Comparison of ENCODE assay signal across 28 cellular contexts in the genomic region with DNA sequence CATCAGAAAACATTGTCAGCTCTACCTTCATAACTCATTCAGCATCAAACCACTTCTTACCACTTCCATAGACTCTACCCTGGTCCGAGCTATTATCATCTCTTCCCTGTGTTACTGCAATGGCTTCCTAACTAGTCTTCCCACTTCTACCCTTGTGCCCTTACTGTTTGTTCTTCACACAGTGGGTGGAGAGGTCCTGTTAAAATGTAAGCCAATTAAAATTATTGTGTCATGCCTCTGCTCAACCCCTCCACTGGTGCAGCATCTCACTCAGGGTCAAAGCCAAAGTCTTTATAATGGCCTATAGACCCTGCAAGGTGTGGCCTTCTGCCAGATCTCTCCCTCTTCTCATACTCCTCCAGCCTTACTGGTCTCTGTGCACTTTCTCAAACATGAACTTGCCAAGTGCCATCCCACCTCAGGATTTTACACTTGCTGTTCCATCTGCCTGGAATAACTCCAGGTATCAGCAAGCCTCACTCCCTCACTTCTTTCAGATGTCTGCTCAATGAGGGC.
"Had no signal": no experiment of that assay in that cellular context is flagged by ENCODE, and none has a peak within 500 bp of the region (broad histone marks: within the 10 kb centered on the region; RNA-seq: fewer than 3 reads in every experiment).

No MANE protein-coding gene starts in this region.

- H3K27ac ChIP-seq: ascending aorta, breast epithelium, cardiac muscle cell, esophagus muscularis mucosa, foreskin keratinocyte, gastrocnemius medialis, heart right ventricle had no signal

- H3K36me3 ChIP-seq: ascending aorta, breast epithelium, cardiac muscle cell, esophagus muscularis mucosa, gastrocnemius medialis, heart right ventricle had no signal

- H3K4me3 ChIP-seq: ascending aorta, breast epithelium, cardiac muscle cell, esophagus muscularis mucosa, gastrocnemius medialis, heart right ventricle had no signal

- DNase-seq: activated CD4-positive, alpha-beta memory T cell treated with anti-CD3 and anti-CD28 coated beads for 36 hours; activated CD4-positive, alpha-beta T cell treated with anti-CD3 and anti-CD28 coated beads for 36 hours; activated CD4-positive, alpha-beta T cell treated with anti-CD3 and anti-CD28 coated beads, Interleukin-2, amount 10 ng/mL, durations not matched to agents 24 days and 14 days; activated CD4-positive, CD25-positive, alpha-beta regulatory T cell; activated CD4-positive, CD25-positive, alpha-beta regulatory T cell treated with anti-CD3 and anti-CD28 coated beads, Interleukin-2, amount 50 U/mL, for 72 hours; activated CD8-positive, alpha-beta memory T cell treated with anti-CD3 and anti-CD28 coated beads, Interleukin-2, amount 10 ng/mL, durations not matched to agents 7 days and 5 days; activated CD8-positive, alpha-beta memory T cell treated with anti-CD3 and anti-CD28 coated beads, Interleukin-2, amount 50 U/mL, for 4 hours; activated CD8-positive, alpha-beta T cell treated with anti-CD3 and anti-CD28 coated beads, Interleukin-2, amount 10 ng/mL, durations not matched to agents 7 days and 5 days; activated effector memory CD4-positive, alpha-beta T cell treated with anti-CD3 and anti-CD28 coated beads, Interleukin-2, amount 50 U/mL, for 16 hours; activated naive CD4-positive, alpha-beta T cell treated with anti-CD3 and anti-CD28 coated beads for 36 hours; activated naive CD8-positive, alpha-beta T cell treated with anti-CD3 and anti-CD28 coated beads for 36 hours; activated T-cell treated with anti-CD3 and anti-CD28 coated beads, Interleukin-2, amount 50 U/mL, for 1 hour; activated T-cell treated with anti-CD3 and anti-CD28 coated beads, Interleukin-2, amount 50 U/mL, for 48 hours; cortex of kidney; dermis blood vessel endothelial cell; effector CD4-positive, alpha-beta T cell; effector memory CD8-positive, alpha-beta T cell; foreskin keratinocyte; gastrocnemius medialis; glutamatergic neuron; heart right ventricle; T-helper 1 cell; T-helper 17 cell; T1000 had no signal

- H3K9me3 ChIP-seq: ascending aorta, breast epithelium, esophagus muscularis mucosa, gastrocnemius medialis, heart right ventricle had no signal

- ATAC-seq: activated CD4-positive, alpha-beta T cell treated with anti-CD3 and anti-CD28 coated beads for 36 hours; activated CD8-positive, alpha-beta memory T cell treated with anti-CD3 and anti-CD28 coated beads, Interleukin-2, amount 10 ng/mL, durations not matched to agents 7 days and 5 days; activated CD8-positive, alpha-beta T cell treated with anti-CD3 and anti-CD28 coated beads, Interleukin-2, amount 10 ng/mL, durations not matched to agents 7 days and 5 days; effector memory CD8-positive, alpha-beta T cell; foreskin keratinocyte; gastrocnemius medialis; heart right ventricle; T-helper 17 cell had no signal
